ENCODE assay signal across 8 cellular contexts in the genomic region with DNA sequence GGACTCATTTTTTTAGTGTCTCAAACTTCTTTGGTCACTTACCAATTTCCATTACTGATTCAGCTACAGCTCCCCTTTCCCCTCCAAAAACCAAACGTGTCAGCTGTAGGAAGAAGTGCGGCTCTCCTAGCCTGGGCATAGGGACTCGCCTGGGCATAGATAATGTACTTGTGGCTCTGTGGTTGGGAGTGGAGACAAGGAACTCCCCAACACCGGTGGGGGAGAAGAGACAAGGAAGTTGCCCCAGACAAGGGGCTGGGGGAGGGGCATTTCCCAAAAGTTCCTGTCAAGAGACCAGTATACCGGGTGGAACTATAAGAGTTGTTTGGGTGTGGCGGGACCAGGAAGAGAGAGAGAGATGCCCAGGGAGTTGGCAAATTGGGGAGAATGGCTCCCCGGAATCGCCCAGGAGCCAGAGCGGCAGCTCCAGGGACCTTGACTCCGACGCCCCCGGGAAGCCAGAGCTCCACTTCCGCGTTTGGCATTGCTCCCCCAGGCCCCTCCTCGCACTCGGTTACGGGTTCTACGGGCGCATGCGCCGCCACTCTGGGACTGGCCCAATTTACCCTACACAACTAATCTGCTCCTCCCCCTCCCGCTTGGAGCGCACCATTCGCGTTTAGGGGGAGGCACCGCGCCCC. TPM values are rescaled to one million over a fixed set of nuclear protein-coding genes. Genes with fewer than 3 reads are reported as not detected.
DNase-seq lines count a peak whose midpoint lies in the region; ATAC-seq, FAIRE-seq and TF ChIP-seq lines count a peak whose summit lies in the region.

No MANE protein-coding gene starts in this region.

- H3K9me3 Mint-ChIP-seq in astrocyte (ENCODE audit: unreplicated experiment), result no peaks in the 10 kb centered on the region

- DNase-seq in GM13976 (ENCODE audit: low spot score) (peak; percentile 96), NCI-H1105 treated with DMSO at 0.1 percent for 48 hours (lab: John Stamatoyannopoulos, UW) (peak; percentile 95), SW 1271 (lab: John Stamatoyannopoulos, UW) (peak; percentile 85 to 96), astrocyte (ENCODE audit: low read depth) (peak; percentile 89), hippocampal formation (lab: John Stamatoyannopoulos, UW) (peak; percentile 96 to 98), retina (peak; percentile 100), superior temporal gyrus (ENCODE audit: extremely low spot score) (no peak)

- peaks cover 31% of the 10 kb centered on the region for H3K4me1 ChIP-seq in astrocyte (ENCODE audit: insufficient read depth, low read length)

- peak overlapping the region; percentile 98 for H3K27ac ChIP-seq in astrocyte (ENCODE audit: low read depth, low read length)

- H3K36me3 Mint-ChIP-seq in astrocyte (ENCODE audit: low read depth, unreplicated experiment), result no peaks in the 10 kb centered on the region

- TF ChIP-seq CTCF in GM13976 (IDR thresholded peaks at IDR 0.05; ENCODE audit: borderline replicate concordance, control extremely low read depth, extremely low read depth, insufficient read depth, missing control alignments) (no peak), astrocyte (IDR thresholded peaks at IDR 0.05; ENCODE audit: insufficient read depth, low read depth, low read length) (no peak)

- peak overlapping the region; percentile 94 for H3K9ac ChIP-seq in astrocyte (ENCODE audit: low read length)

- H3K4me3 ChIP-seq in astrocyte (ENCODE audit: insufficient read depth, low read depth, low read length), result peak overlapping the region; percentile 76

- H3K36me3 ChIP-seq in astrocyte (ENCODE audit: insufficient read depth, low read length), result no peaks in the 10 kb centered on the region

- no peaks in the 10 kb centered on the region for H3K27me3 Mint-ChIP-seq in astrocyte (ENCODE audit: low read depth, unreplicated experiment)

- peaks cover 35% of the 10 kb centered on the region for H3K4me1 Mint-ChIP-seq in astrocyte (ENCODE audit: low read depth, unreplicated experiment)

- peaks cover 34% of the 10 kb centered on the region for H4K20me1 ChIP-seq in astrocyte (ENCODE audit: insufficient read depth, low read length)

- in situ Hi-C loops in GM13976 (cut with MboI; ENCODE audit: low sequenced_read_pairs, unreplicated experiment), result no loop called here

- peak overlapping the region; percentile 99 for H3K27ac Mint-ChIP-seq in astrocyte (ENCODE audit: unreplicated experiment)

- H3K4me3 Mint-ChIP-seq in astrocyte (ENCODE audit: unreplicated experiment), result peak overlapping the region; percentile 96

- no peaks in the 10 kb centered on the region for H3K9me3 ChIP-seq in astrocyte (ENCODE audit: insufficient read depth, low read depth, low read length)

- peak; percentile 75 for ATAC-seq in HG02642 (IDR thresholded peaks at IDR 0.05; ENCODE audit: poor library complexity, unreplicated experiment)

- H2AFZ ChIP-seq in astrocyte (ENCODE audit: low read depth, low read length), result peak overlapping the region; percentile 65

- no peak for FAIRE-seq in astrocyte (lab: Jason Lieb, UNC)

- no peaks in the 10 kb centered on the region for H3K27me3 ChIP-seq in astrocyte (ENCODE audit: insufficient read depth, low read length)

- H3K79me2 ChIP-seq in astrocyte (ENCODE audit: insufficient read depth, low read length), result peaks cover 36% of the 10 kb centered on the region

- H3K4me2 ChIP-seq in astrocyte (ENCODE audit: low read length), result peak overlapping the region; percentile 92

RNA-seq across cellular contexts. Expression of a gene that starts 0.9 kb away (rescaled TPM):
- 131 and 135 TPM in 2 replicates for total RNA-seq in astrocyte
